In the genomic region with DNA sequence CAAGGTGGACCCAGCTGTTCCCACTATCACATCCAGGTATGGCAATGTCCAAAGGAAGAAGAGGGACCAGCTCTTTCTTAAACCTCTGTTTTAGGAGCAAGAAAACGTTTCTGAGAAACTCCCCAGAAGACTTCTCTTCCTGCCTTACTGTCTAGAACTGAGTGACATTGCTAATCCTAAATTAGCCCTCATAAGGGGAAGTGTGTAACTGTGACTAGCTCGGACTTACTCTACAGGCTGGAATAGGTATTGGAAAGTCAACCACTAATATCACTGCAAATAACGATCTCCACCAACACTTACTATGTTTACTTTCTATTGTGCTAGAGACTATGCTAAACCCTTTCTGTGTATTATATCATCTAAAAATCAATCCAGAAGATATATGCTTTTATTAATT, we compare ENCODE assay signal across 23 cellular contexts. TPM values are rescaled to one million over a fixed set of nuclear protein-coding genes. Genes with fewer than 3 reads are reported as not detected.
"Had no signal": no experiment of that assay in that cellular context is flagged by ENCODE, and none has a peak within 500 bp of the region (broad histone marks: within the 10 kb centered on the region; RNA-seq: fewer than 3 reads in every experiment).

No MANE protein-coding gene starts in this region.

- H3K27me3 ChIP-seq: gastroesophageal sphincter, hepatocyte had no signal

- H3K79me2 ChIP-seq: hepatocyte had no signal

- H3K4me3 ChIP-seq: gastroesophageal sphincter, hepatocyte, skin epidermis had no signal

- H3K36me3 ChIP-seq: gastroesophageal sphincter, neutrophil had no signal

- H3K4me1 ChIP-seq: gastroesophageal sphincter had no signal

- H2AFZ ChIP-seq: hepatocyte had no signal

- DNase-seq: activated B cell treated with CpG ODN at 0.5 μM for 24 hours; activated CD4-positive, alpha-beta T cell treated with anti-CD3 and anti-CD28 coated beads, Interleukin-2, amount 50 U/mL, for 1 hour; activated CD8-positive, alpha-beta T cell treated with anti-CD3 and anti-CD28 coated beads for 36 hours; activated naive CD8-positive, alpha-beta T cell treated with anti-CD3 and anti-CD28 coated beads, Interleukin-2, amount 50 U/mL, for 24 hours; activated T-cell treated with anti-CD3 and anti-CD28 coated beads, Interleukin-2, amount 50 U/mL, for 48 hours; amygdala; caudate nucleus; islet precursor cell; left cardiac atrium; left ventricle myocardium superior; mammary epithelial cell; nephron progenitor cell; retina; stimulated activated CD4-positive, alpha-beta T cell treated with anti-CD3 and anti-CD28 coated beads, Interleukin-12 subunit alpha, Interleukin-12 subunit beta, amount 100 ng/mL, for 4 hours; stimulated activated CD4-positive, alpha-beta T cell treated with anti-CD3 and anti-CD28 coated beads, Interleukin-4, amount 100 ng/mL, for 1 hour; stimulated activated naive CD8-positive, alpha-beta T cell treated with anti-CD3 and anti-CD28 coated beads, Interleukin-15, amount 100 ng/mL, for 72 hours; substantia nigra had no signal

- H3K9me3 ChIP-seq: neutrophil had no signal

- H3K27ac ChIP-seq: gastroesophageal sphincter, hepatocyte, neutrophil, skin epidermis had no signal

RNA-seq across cellular contexts. Expression of a gene that starts 49.9 kb away (rescaled TPM):
- total RNA-seq: activated B cell treated with CpG ODN at 0.5 μM for 24 hours; activated CD8-positive, alpha-beta T cell treated with anti-CD3 and anti-CD28 coated beads for 36 hours; activated T-helper 2 cell treated with anti-CD3 and anti-CD28 coated beads, Interferon-gamma antibody, Interleukin-2, Interleukin-4, amounts not matched to agents 10 μg/mL and 5 μg/mL and 100 μg/mL, durations not matched to agents 14 hours and 24 hours and 36 hours; chondrocyte had no signal
